ENCODE assay signal across 10 cellular contexts in genomic region chr14:73764881-73765280, GRCh38. TPM values are rescaled to one million over a fixed set of nuclear protein-coding genes. Genes with fewer than 3 reads are reported as not detected.
A peak's percentile ranks its signal among the peaks of the same experiment; 100 is the strongest.
DNase-seq lines count a peak whose midpoint lies in the region; ATAC-seq, FAIRE-seq and TF ChIP-seq lines count a peak whose summit lies in the region.
"Had no signal": no experiment of that assay in that cellular context is flagged by ENCODE, and none has a peak within 500 bp of the region (broad histone marks: within the 10 kb centered on the region; RNA-seq: fewer than 3 reads in every experiment).

No MANE protein-coding gene starts in this region.

- H3K9ac ChIP-seq in kidney (ENCODE audit: low read length in 2 of 2), result peak overlapping the region in 1 of 2 donors; percentile 31
- no peak overlapping the region for H3K9ac ChIP-seq in smooth muscle cell (ENCODE audit: low read depth)
- H3K9ac ChIP-seq: SK-N-SH had no signal

- no peak for ATAC-seq in HG03457 (IDR thresholded peaks at IDR 0.05; ENCODE audit: unreplicated experiment)

- 4 to 15% (median 9%) methylated on average over 4 of the region's 4 CpGs; no CpG with 5 or more reads in 1 of the 5 donors for WGBS in stomach, 5 donors
- 79% methylated on average over 4 of the region's 4 CpGs for WGBS in smooth muscle cell (ENCODE audit: low lambda C conversion rate)

- intact Hi-C loops in kidney (cut with DNase I), result no loop called here
- intact Hi-C loops in stomach (cut with DNase I; ENCODE audit: low total_unique reads), result no loop called here

- H3K27ac ChIP-seq in kidney (ENCODE audit: low read depth in 2 of 2, low read length in 2 of 2) (peak overlapping the region; percentile 44 to 66), stomach (peak overlapping the region; percentile 90 to 100 (median 100)), smooth muscle cell (ENCODE audit: low read depth) (no peak overlapping the region)

- H3K4me1 ChIP-seq in kidney (ENCODE audit: control insufficient read depth in 1 of 2, insufficient read depth in 1 of 2, low read depth in 1 of 2, low read length in 2 of 2) (peaks cover 53 to 56% of the 10 kb centered on the region in 2 donors), stomach (peaks cover 68 to 97% (median 82%) of the 10 kb centered on the region in 4 donors), smooth muscle cell (ENCODE audit: low read depth) (peaks cover 5% of the 10 kb centered on the region)

- no peak overlapping the region for H3K4me2 ChIP-seq in smooth muscle cell
- H3K4me2 ChIP-seq: SK-N-SH had no signal

- FAIRE-seq in kidney (lab: Jason Lieb, UNC), result no peak
- FAIRE-seq: H1 had no signal

- no peaks in the 10 kb centered on the region for H3K9me3 ChIP-seq in kidney (ENCODE audit: control insufficient read depth in 1 of 2, low read length in 2 of 2)
- H3K9me3 ChIP-seq in stomach, result no peaks in the 10 kb centered on the region
- no peaks in the 10 kb centered on the region for H3K9me3 ChIP-seq in smooth muscle cell (replicated peaks; ENCODE audit: low read depth)
- H3K9me3 ChIP-seq: SK-N-SH had no signal

- in situ Hi-C loops in GM13976 (cut with MboI; ENCODE audit: low sequenced_read_pairs, unreplicated experiment), result no loop called here

- H3F3A ChIP-seq in smooth muscle cell (ENCODE audit: low read depth), result peaks cover 5% of the 10 kb centered on the region

- H3K36me3 ChIP-seq in kidney (ENCODE audit: control insufficient read depth in 1 of 2, insufficient read depth in 2 of 2, low read length in 2 of 2) (no peaks in the 10 kb centered on the region), stomach (no peaks in the 10 kb centered on the region), smooth muscle cell (ENCODE audit: low read depth) (no peaks in the 10 kb centered on the region)

- H3K4me3 ChIP-seq in kidney (ENCODE audit: low read length in 2 of 2), result no peak overlapping the region
- no peak overlapping the region for H3K4me3 ChIP-seq in stomach
- no peak overlapping the region for H3K4me3 ChIP-seq in smooth muscle cell

- no peaks in the 10 kb centered on the region for H3K27me3 ChIP-seq in stomach
- H3K27me3 ChIP-seq in smooth muscle cell (ENCODE audit: low read depth), result no peaks in the 10 kb centered on the region

- peak; percentile 29 for DNase-seq in KG1 (lab: John Stamatoyannopoulos, UW)
- peak; percentile 61 for DNase-seq in UCSD-AML1 (lab: John Stamatoyannopoulos, UW; ENCODE audit: unreplicated experiment)
- peak; percentile 85 for DNase-seq in kidney
- DNase-seq in stomach, result peak; percentile 83
- DNase-seq in smooth muscle cell (lab: John Stamatoyannopoulos, UW; ENCODE audit: unreplicated experiment), result no peak
- DNase-seq in GM13976 (ENCODE audit: low spot score), result no peak
- DNase-seq in stimulated activated CD4-positive, alpha-beta T cell treated with anti-CD3 and anti-CD28 coated beads, Interleukin-15, amount 100 ng/mL, for 24 hours, result no peak
- DNase-seq: SK-N-SH had no signal

- TF ChIP-seq EP300 in stomach (IDR thresholded peaks at IDR 0.05), result no peak

- H3K79me2 ChIP-seq in smooth muscle cell (ENCODE audit: low read depth), result peaks cover 87% of the 10 kb centered on the region

- TF ChIP-seq POLR2A in stomach (IDR thresholded peaks at IDR 0.05), result no peak

- no peak for TF ChIP-seq CTCF in kidney (IDR thresholded peaks at IDR 0.05; ENCODE audit: borderline replicate concordance, extremely low read depth, insufficient read depth)
- no peak for TF ChIP-seq CTCF in stomach (IDR thresholded peaks at IDR 0.05)
- no peak for TF ChIP-seq CTCF in smooth muscle cell (IDR thresholded peaks at IDR 0.05; ENCODE audit: borderline replicate concordance, insufficient read depth, poor library complexity, severe bottlenecking)
- TF ChIP-seq CTCF in GM13976 (IDR thresholded peaks at IDR 0.05; ENCODE audit: borderline replicate concordance, control extremely low read depth, extremely low read depth, insufficient read depth, missing control alignments), result no peak

- peaks cover 72% of the 10 kb centered on the region for H4K20me1 ChIP-seq in smooth muscle cell (ENCODE audit: low read depth)

- no peak overlapping the region for H2AFZ ChIP-seq in smooth muscle cell (ENCODE audit: low read depth)

RNA-seq across cellular contexts. Expression of gene PNMA1, which starts 50.7 kb away (rescaled TPM):
- 53.1 TPM for total RNA-seq in kidney
- 34.6 TPM for polyA plus RNA-seq in kidney (ENCODE audit: insufficient read depth, low read depth, low replicate concordance)
- 10 to 100 TPM; 17.9 to 42.3 (median 19.3) TPM for total RNA-seq in stomach
- polyA plus RNA-seq in stomach, result 10 to 100 TPM; 13.9 to 17.1 (median 15.6) TPM
- 16.5 and 22.4 TPM in 2 replicates for total RNA-seq in smooth muscle cell
- polyA plus RNA-seq in smooth muscle cell, result 43.5 and 52.7 TPM in 2 replicates

Comparison
In these comparisons a context has a peak if more than half of its experiments do, and no peak if none do; other contexts are left out.
1. DNase-seq: peak in KG1 (single experiment), UCSD-AML1 (single experiment), kidney (single experiment) and stomach (single experiment); none in smooth muscle cell (single experiment), GM13976 (single experiment) and stimulated activated CD4-positive, alpha-beta T cell treated with anti-CD3 and anti-CD28 coated beads, Interleukin-15, amount 100 ng/mL, for 24 hours (single experiment).